Comparison of ENCODE assay signal across 16 cellular contexts in genomic region chr19:3382460-3383100, GRCh38. TPM values are rescaled to one million over a fixed set of nuclear protein-coding genes. Genes with fewer than 3 reads are reported as not detected.
A peak's percentile ranks its signal among the peaks of the same experiment; 100 is the strongest.
DNase-seq lines count a peak whose midpoint lies in the region; ATAC-seq and TF ChIP-seq lines count a peak whose summit lies in the region.
"Had no signal": no experiment of that assay in that cellular context is flagged by ENCODE, and none has a peak within 500 bp of the region (broad histone marks: within the 10 kb centered on the region; RNA-seq: fewer than 3 reads in every experiment).

No MANE protein-coding gene starts in this region.

- no peak for TF ChIP-seq EP300 in tibial nerve (IDR thresholded peaks at IDR 0.05)

- no peaks in the 10 kb centered on the region for H3K27me3 Mint-ChIP-seq in T-helper 2 cell treated with Interferon-gamma antibody and Interleukin-4, amounts not matched to agents 5 μg/mL and 100 μg/mL, for 36 hours (ENCODE audit: low read depth)
- H3K27me3 Mint-ChIP-seq in nephron (ENCODE audit: low read depth): no peaks in the 10 kb centered on the region
- no peaks in the 10 kb centered on the region for H3K27me3 Mint-ChIP-seq in stimulated activated naive CD8-positive, alpha-beta T cell treated with anti-CD3 and anti-CD28 coated beads, Interleukin-15, amount 100 ng/mL, for 72 hours
- H3K27me3 Mint-ChIP-seq: memory B cell had no signal

- no peak for TF ChIP-seq CTCF in breast epithelium (IDR thresholded peaks at IDR 0.05)
- TF ChIP-seq CTCF in nephron (IDR thresholded peaks at IDR 0.05; ENCODE audit: unreplicated experiment in 3 of 3): no peak
- no peak for TF ChIP-seq CTCF in tibial nerve (IDR thresholded peaks at IDR 0.05)

- H3K36me3 ChIP-seq in breast epithelium: no peaks in the 10 kb centered on the region
- peaks cover 4 to 24% (median 10%) of the 10 kb centered on the region in 3 donors for H3K36me3 ChIP-seq in tibial nerve
- H3K36me3 ChIP-seq: colonic mucosa had no signal

- intact Hi-C loops in breast epithelium (cut with DNase I; ENCODE audit: low total_unique reads): no loop called here

- no peaks in the 10 kb centered on the region for H3K27me3 ChIP-seq in breast epithelium
- H3K27me3 ChIP-seq in tibial nerve: no peaks in the 10 kb centered on the region
- H3K27me3 ChIP-seq: colonic mucosa had no signal

- H3K9me3 ChIP-seq in breast epithelium (no peaks in the 10 kb centered on the region), tibial nerve (no peaks in the 10 kb centered on the region)
- H3K9me3 ChIP-seq: colonic mucosa, SK-N-SH had no signal

- peak overlapping the region; percentile 26 to 81 for H3K27ac ChIP-seq in breast epithelium
- peak overlapping the region in 3 of 4 donors; percentile 36 to 94 (median 92) for H3K27ac ChIP-seq in tibial nerve
- H3K27ac ChIP-seq: 22Rv1, colonic mucosa had no signal

- H3K27ac Mint-ChIP-seq in T-helper 2 cell treated with Interferon-gamma antibody and Interleukin-4, amounts not matched to agents 5 μg/mL and 100 μg/mL, for 36 hours: peak overlapping the region; percentile 23
- peak overlapping the region; percentile 6 to 69 (median 54) for H3K27ac Mint-ChIP-seq in nephron
- peak overlapping the region in 1 of 2 donors; percentile 82 for H3K27ac Mint-ChIP-seq in stimulated activated naive CD8-positive, alpha-beta T cell treated with anti-CD3 and anti-CD28 coated beads, Interleukin-15, amount 100 ng/mL, for 72 hours
- H3K27ac Mint-ChIP-seq: memory B cell, WTC11 had no signal

- H3K4me1 Mint-ChIP-seq in T-helper 2 cell treated with Interferon-gamma antibody and Interleukin-4, amounts not matched to agents 5 μg/mL and 100 μg/mL, for 36 hours (ENCODE audit: low read depth): no peaks in the 10 kb centered on the region
- H3K4me1 Mint-ChIP-seq in nephron: peaks cover 31% of the 10 kb centered on the region
- H3K4me1 Mint-ChIP-seq in stimulated activated naive CD8-positive, alpha-beta T cell treated with anti-CD3 and anti-CD28 coated beads, Interleukin-15, amount 100 ng/mL, for 72 hours: peaks cover 16% of the 10 kb centered on the region

- H3K4me3 ChIP-seq in breast epithelium (peak overlapping the region in 1 of 3 donors; percentile 49), tibial nerve (no peak overlapping the region)
- H3K4me3 ChIP-seq: colonic mucosa had no signal

- no peak for DNase-seq in T-helper 2 cell treated with Interferon-gamma antibody and Interleukin-4, amounts not matched to agents 5 μg/mL and 100 μg/mL, for 36 hours (ENCODE audit: low spot score)
- DNase-seq in T-helper 2 cell (no peak), breast epithelium (ENCODE audit: low spot score in 2 of 2) (no peak), tibial nerve (ENCODE audit: low spot score in 2 of 2) (no peak), retina (no peak)
- no peak for DNase-seq in stimulated activated naive CD8-positive, alpha-beta T cell treated with anti-CD3 and anti-CD28 coated beads, Interleukin-15, amount 100 ng/mL, for 72 hours
- DNase-seq: activated CD8-positive, alpha-beta memory T cell treated with anti-CD3 and anti-CD28 coated beads, Interleukin-2, amount 50 U/mL, for 48 hours; NCI-H1048; NCI-H2227 treated with DMSO at 0.1 percent for 48 hours; SK-N-SH had no signal

- H3K36me3 Mint-ChIP-seq in T-helper 2 cell treated with Interferon-gamma antibody and Interleukin-4, amounts not matched to agents 5 μg/mL and 100 μg/mL, for 36 hours (ENCODE audit: low read depth): no peaks in the 10 kb centered on the region
- H3K36me3 Mint-ChIP-seq in nephron (ENCODE audit: low read depth): peaks cover 4% of the 10 kb centered on the region
- H3K36me3 Mint-ChIP-seq: WTC11 had no signal

- H3K9me3 Mint-ChIP-seq in T-helper 2 cell treated with Interferon-gamma antibody and Interleukin-4, amounts not matched to agents 5 μg/mL and 100 μg/mL, for 36 hours: no peaks in the 10 kb centered on the region
- H3K9me3 Mint-ChIP-seq in nephron: no peaks in the 10 kb centered on the region
- H3K9me3 Mint-ChIP-seq in stimulated activated naive CD8-positive, alpha-beta T cell treated with anti-CD3 and anti-CD28 coated beads, Interleukin-15, amount 100 ng/mL, for 72 hours: no peaks in the 10 kb centered on the region
- H3K9me3 Mint-ChIP-seq: memory B cell, WTC11 had no signal

- TF ChIP-seq POLR2A in breast epithelium (IDR thresholded peaks at IDR 0.05): no peak
- TF ChIP-seq POLR2A in tibial nerve (IDR thresholded peaks at IDR 0.05): no peak

- H3K4me1 ChIP-seq in breast epithelium (peaks cover 28 to 36% of the 10 kb centered on the region in 2 donors), tibial nerve (peaks cover 0 to 91% (median 47%) of the 10 kb centered on the region in 4 donors)

- no peak overlapping the region for H3K4me3 Mint-ChIP-seq in T-helper 2 cell treated with Interferon-gamma antibody and Interleukin-4, amounts not matched to agents 5 μg/mL and 100 μg/mL, for 36 hours
- peak overlapping the region in 2 of 3 experiments; percentile 5 to 47 for H3K4me3 Mint-ChIP-seq in nephron
- no peak overlapping the region for H3K4me3 Mint-ChIP-seq in stimulated activated naive CD8-positive, alpha-beta T cell treated with anti-CD3 and anti-CD28 coated beads, Interleukin-15, amount 100 ng/mL, for 72 hours
- H3K4me3 Mint-ChIP-seq: memory B cell, WTC11 had no signal

- WGBS in tibial nerve, 2 donors: 83 to 84% methylated on average over 14 of the region's 14 CpGs

- ATAC-seq in stimulated activated naive CD8-positive, alpha-beta T cell treated with anti-CD3 and anti-CD28 coated beads, Interleukin-15, amount 100 ng/mL, for 72 hours: no peak
- ATAC-seq in HG02885 (IDR thresholded peaks at IDR 0.05; ENCODE audit: poor library complexity, unreplicated experiment): no peak
- ATAC-seq: WTC11 had no signal

RNA-seq across cellular contexts. Expression of gene NFIC, which starts 16.2 kb away (rescaled TPM):
- 10 to 100 TPM; 48.9 to 97.8 (median 73.1) TPM for total RNA-seq in breast epithelium
- total RNA-seq in tibial nerve: 100 to 1,000 TPM; 138 to 200 (median 160) TPM

Comparison
In these comparisons a context has a peak if more than half of its experiments do, and no peak if none do; other contexts are left out.
1. H3K4me3 Mint-ChIP-seq: peak in nephron (2 of 3); none in T-helper 2 cell treated with Interferon-gamma antibody and Interleukin-4, amounts not matched to agents 5 μg/mL and 100 μg/mL, for 36 hours (single experiment) and stimulated activated naive CD8-positive, alpha-beta T cell treated with anti-CD3 and anti-CD28 coated beads, Interleukin-15, amount 100 ng/mL, for 72 hours (0 of 2).